8 cellular contexts compared by ENCODE assay signal in genomic region chr1:161185282-161185682, GRCh38.
A peak's percentile ranks its signal among the peaks of the same experiment; 100 is the strongest.
DNase-seq lines count a peak whose midpoint lies in the region; ATAC-seq, FAIRE-seq and TF ChIP-seq lines count a peak whose summit lies in the region.

No MANE protein-coding gene starts in this region.

- no peak for FAIRE-seq in urothelium cell line (lab: Jason Lieb, UNC)

- peak; percentile 91 to 96 for DNase-seq in NCI-H446 (lab: John Stamatoyannopoulos, UW)
- DNase-seq in activated CD8-positive, alpha-beta memory T cell treated with anti-CD3 and anti-CD28 coated beads, Interleukin-2, amount 50 U/mL, for 4 hours, result peak; percentile 62
- peak; percentile 70 for DNase-seq in fibroblast of gingiva (ENCODE audit: low read depth)
- DNase-seq in retinal pigment epithelial cell (ENCODE audit: low read depth), result peak; percentile 87
- DNase-seq in urothelium cell line (ENCODE audit: low spot score), result no peak
- DNase-seq in NCI-H1417 (lab: John Stamatoyannopoulos, UW), result no peak

- no peak for TF ChIP-seq CTCF in retinal pigment epithelial cell (conservative IDR thresholded peaks at IDR 0.05; ENCODE audit: low read depth, low read length)

- ATAC-seq in GM18519 (IDR thresholded peaks at IDR 0.05; ENCODE audit: low FRiP score, unreplicated experiment) (peak; percentile 49), HG02840 (IDR thresholded peaks at IDR 0.05; ENCODE audit: low FRiP score, unreplicated experiment) (peak; percentile 53)

- no peak overlapping the region for H3K4me3 ChIP-seq in retinal pigment epithelial cell (ENCODE audit: low read length)

Comparison
In these comparisons a context has a peak if more than half of its experiments do, and no peak if none do; other contexts are left out.
1. DNase-seq: peak in NCI-H446 (2 of 2), activated CD8-positive, alpha-beta memory T cell treated with anti-CD3 and anti-CD28 coated beads, Interleukin-2, amount 50 U/mL, for 4 hours (single experiment), fibroblast of gingiva (single experiment) and retinal pigment epithelial cell (single experiment); none in urothelium cell line (single experiment) and NCI-H1417 (0 of 3).